In genomic region chr6:57432919-57433684, GRCh38 we compare ENCODE assay signal across 11 cellular contexts.
DNase-seq lines count a peak whose midpoint lies in the region; ATAC-seq and TF ChIP-seq lines count a peak whose summit lies in the region.
"Had no signal": no experiment of that assay in that cellular context is flagged by ENCODE, and none has a peak within 500 bp of the region (broad histone marks: within the 10 kb centered on the region; RNA-seq: fewer than 3 reads in every experiment).

No MANE protein-coding gene starts in this region.

- intact Hi-C loops in CD4-positive, alpha-beta T cell (cut with DNase I, micrococcal nuclease) = no loop called here

- peak; percentile 21 for DNase-seq in fibroblast of pulmonary artery (ENCODE audit: low read depth)
- DNase-seq in CD4-positive, alpha-beta T cell = no peak
- DNase-seq in activated CD4-positive, alpha-beta T cell treated with anti-CD3 and anti-CD28 coated beads, Interleukin-2, amount 50 U/mL, for 4 hours = no peak
- no peak for DNase-seq in GOT3 (lab: John Stamatoyannopoulos, UW)
- DNase-seq in HuH-7.5 (ENCODE audit: low spot score) = no peak
- DNase-seq: activated T-cell treated with anti-CD3 and anti-CD28 coated beads, Interleukin-2, amount 50 U/mL, for 1 hour; T-helper 17 cell had no signal

- H3K9me3 Mint-ChIP-seq in CD4-positive, alpha-beta T cell = no peaks in the 10 kb centered on the region
- H3K9me3 Mint-ChIP-seq: dendritic cell treated with granulocyte-macrophage colony-stimulating factor and Interleukin-4, amounts not matched to agents 40 ng/mL and 50 ng/mL, for 4 days had no signal

- H3K27ac Mint-ChIP-seq in CD4-positive, alpha-beta T cell = no peak overlapping the region
- H3K27ac Mint-ChIP-seq: dendritic cell treated with granulocyte-macrophage colony-stimulating factor and Interleukin-4, amounts not matched to agents 40 ng/mL and 50 ng/mL, for 4 days had no signal

- peaks cover 17% of the 10 kb centered on the region for H3K36me3 Mint-ChIP-seq in CD4-positive, alpha-beta T cell (ENCODE audit: low read depth)

- H3K4me3 ChIP-seq in fibroblast of pulmonary artery (replicated peaks; ENCODE audit: low read depth, low read length) = no peak overlapping the region

- H3K4me1 Mint-ChIP-seq in CD4-positive, alpha-beta T cell (ENCODE audit: low read depth) = peaks cover 29% of the 10 kb centered on the region

- POLR2A ChIA-PET in CD4-positive, alpha-beta T cell (lab: Charles Lee) = no interaction called here

- no peak for TF ChIP-seq POLR2A in GM18505 (IDR thresholded peaks at IDR 0.05; ENCODE audit: borderline replicate concordance, extremely low read depth, insufficient read depth, insufficient read length)

- no peaks in the 10 kb centered on the region for H3K27me3 Mint-ChIP-seq in CD4-positive, alpha-beta T cell
- H3K27me3 Mint-ChIP-seq: dendritic cell treated with granulocyte-macrophage colony-stimulating factor and Interleukin-4, amounts not matched to agents 40 ng/mL and 50 ng/mL, for 4 days; T-helper 17 cell had no signal

- peak; percentile 37 for ATAC-seq in GM18505 (IDR thresholded peaks at IDR 0.05; ENCODE audit: unreplicated experiment)
- peak; percentile 57 for ATAC-seq in GM21576 (IDR thresholded peaks at IDR 0.05; ENCODE audit: unreplicated experiment)
- peak; percentile 79 for ATAC-seq in HG03571 (IDR thresholded peaks at IDR 0.05; ENCODE audit: unreplicated experiment)
- no peak for ATAC-seq in CD4-positive, alpha-beta T cell (ENCODE audit: poor library complexity)
- ATAC-seq: T-helper 17 cell had no signal

- H3K27ac ChIP-seq in CD4-positive, alpha-beta T cell (ENCODE audit: low read depth, low read length) = no peak overlapping the region

- TF ChIP-seq CTCF in fibroblast of pulmonary artery (IDR thresholded peaks at IDR 0.05; ENCODE audit: low read length, missing control alignments) = no peak
- no peak for TF ChIP-seq CTCF in CD4-positive, alpha-beta T cell (IDR thresholded peaks at IDR 0.05)

- H3K4me3 Mint-ChIP-seq in CD4-positive, alpha-beta T cell = no peak overlapping the region
- H3K4me3 Mint-ChIP-seq: dendritic cell treated with granulocyte-macrophage colony-stimulating factor and Interleukin-4, amounts not matched to agents 40 ng/mL and 50 ng/mL, for 4 days; T-helper 17 cell had no signal

- no peaks in the 10 kb centered on the region for H3K27me3 ChIP-seq in CD4-positive, alpha-beta T cell (ENCODE audit: control insufficient read depth, insufficient read depth, low read length)

- no peaks in the 10 kb centered on the region for H3K9me3 ChIP-seq in CD4-positive, alpha-beta T cell (ENCODE audit: control insufficient read depth, low read length)

- CTCF ChIA-PET in CD4-positive, alpha-beta T cell (lab: Charles Lee) = no interaction called here
